ENCODE assay signal across 1 cellular context in genomic region chr6:31822038-31822821, GRCh38.
TF ChIP-seq lines count a peak whose summit lies in the region.

No MANE protein-coding gene starts in this region.

TF ChIP-seq in H1, 55 proteins besides CTCF, POLR2A, EP300 and RAD21:
- TF ChIP-seq RNF2 (IDR thresholded peaks at IDR 0.05; ENCODE audit: borderline replicate concordance, low read depth, low read length, missing control alignments, poor library complexity, severe bottlenecking) = no peak
- TF ChIP-seq, protein P1, sequence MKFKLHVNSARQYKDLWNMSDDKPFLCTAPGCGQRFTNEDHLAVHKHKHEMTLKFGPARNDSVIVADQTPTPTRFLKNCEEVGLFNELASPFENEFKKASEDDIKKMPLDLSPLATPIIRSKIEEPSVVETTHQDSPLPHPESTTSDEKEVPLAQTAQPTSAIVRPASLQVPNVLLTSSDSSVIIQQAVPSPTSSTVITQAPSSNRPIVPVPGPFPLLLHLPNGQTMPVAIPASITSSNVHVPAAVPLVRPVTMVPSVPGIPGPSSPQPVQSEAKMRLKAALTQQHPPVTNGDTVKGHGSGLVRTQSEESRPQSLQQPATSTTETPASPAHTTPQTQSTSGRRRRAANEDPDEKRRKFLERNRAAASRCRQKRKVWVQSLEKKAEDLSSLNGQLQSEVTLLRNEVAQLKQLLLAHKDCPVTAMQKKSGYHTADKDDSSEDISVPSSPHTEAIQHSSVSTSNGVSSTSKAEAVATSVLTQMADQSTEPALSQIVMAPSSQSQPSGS (IDR thresholded peaks at IDR 0.05; ENCODE audit: low read length) = no peak
- TF ChIP-seq HDAC6 (IDR thresholded peaks at IDR 0.05; ENCODE audit: low read depth, low read length) = no peak
- TF ChIP-seq SIN3A (conservative IDR thresholded peaks at IDR 0.05 in 1 of 2, IDR thresholded peaks at IDR 0.05 in 1 of 2; ENCODE audit: low read depth in 1 of 2, low read length in 2 of 2) = 0 out of 4 replicates have a peak, but pooled peaks of 1 of the 2 experiments have one; percentile 20
- TF ChIP-seq TAF7 (optimal IDR thresholded peaks at IDR 0.05; ENCODE audit: borderline replicate concordance, low read depth, low read length) = peak; percentile 77
- no peak for TF ChIP-seq RFX5 (IDR thresholded peaks at IDR 0.05; ENCODE audit: borderline replicate concordance, low read depth, low read length)
- peak; percentile 55 for TF ChIP-seq SAP30 (IDR thresholded peaks at IDR 0.05; ENCODE audit: insufficient read depth, insufficient replicate concordance, low read length)
- TF ChIP-seq YY1 (IDR thresholded peaks at IDR 0.05; ENCODE audit: low read depth, low read length) = no peak
- peak; percentile 81; the same call in 1 of the 2 replicates for TF ChIP-seq TAF1 (IDR thresholded peaks at IDR 0.05; ENCODE audit: low read depth, low read length)
- TF ChIP-seq GABPA (IDR thresholded peaks at IDR 0.05; ENCODE audit: borderline replicate concordance, insufficient read depth, low read length) = no peak
- peak; percentile 84 for TF ChIP-seq MAFK (IDR thresholded peaks at IDR 0.05; ENCODE audit: low read depth, low read length)
- no peak for TF ChIP-seq KDM4A (IDR thresholded peaks at IDR 0.05; ENCODE audit: low read depth, low read length, severe bottlenecking)
- TF ChIP-seq BACH1 (IDR thresholded peaks at IDR 0.05; ENCODE audit: low read length) = peak; percentile 88
- TF ChIP-seq USF2 (IDR thresholded peaks at IDR 0.05; ENCODE audit: low read length) = no peak
- peak; percentile 31; the same call in 1 of the 2 replicates for TF ChIP-seq RBBP5 (IDR thresholded peaks at IDR 0.05; ENCODE audit: borderline replicate concordance, low read depth, low read length)
- TF ChIP-seq E2F6 (IDR thresholded peaks at IDR 0.05) = no peak
- TF ChIP-seq POLR2AphosphoS5 (IDR thresholded peaks at IDR 0.05; ENCODE audit: low read depth, low read length) = no peak; the same call in 1 of the 2 replicates
- peak; percentile 56; the same call in 1 of the 2 replicates for TF ChIP-seq TBP (IDR thresholded peaks at IDR 0.05; ENCODE audit: low read depth, low read length)
- TF ChIP-seq ZNF274 (IDR thresholded peaks at IDR 0.05; ENCODE audit: borderline replicate concordance, extremely low read depth, low read length) = no peak
- TF ChIP-seq CEBPB (IDR thresholded peaks at IDR 0.05; ENCODE audit: low read depth, low read length) = 0 out of 2 replicates have a peak, but pooled peaks have one; percentile 24
- TF ChIP-seq FOSL1 (IDR thresholded peaks at IDR 0.05; ENCODE audit: insufficient read depth, low read depth, low read length) = no peak
TF ChIP-seq in H1: peak in this region for 9.
